Comparison of ENCODE assay signal across 9 cellular contexts in genomic region chr4:130534651-130535050, GRCh38.
"Had no signal": no experiment of that assay in that cellular context is flagged by ENCODE, and none has a peak within 500 bp of the region (broad histone marks: within the 10 kb centered on the region; RNA-seq: fewer than 3 reads in every experiment).

No MANE protein-coding gene starts in this region.

- H3K27ac ChIP-seq: GM23248 had no signal

- H3K36me3 ChIP-seq: HAP-1 had no signal

- H3K4me1 ChIP-seq: HAP-1 had no signal

- ATAC-seq: GM23338, HCT116 had no signal

- DNase-seq: GM23248, GOT3, H7, H9, HCEC 1CT, HFFc6 had no signal

- H3K9me3 ChIP-seq: HAP-1 had no signal

- H3K4me3 ChIP-seq: GM23248, GM23338, HAP-1 had no signal
